In the genomic region with DNA sequence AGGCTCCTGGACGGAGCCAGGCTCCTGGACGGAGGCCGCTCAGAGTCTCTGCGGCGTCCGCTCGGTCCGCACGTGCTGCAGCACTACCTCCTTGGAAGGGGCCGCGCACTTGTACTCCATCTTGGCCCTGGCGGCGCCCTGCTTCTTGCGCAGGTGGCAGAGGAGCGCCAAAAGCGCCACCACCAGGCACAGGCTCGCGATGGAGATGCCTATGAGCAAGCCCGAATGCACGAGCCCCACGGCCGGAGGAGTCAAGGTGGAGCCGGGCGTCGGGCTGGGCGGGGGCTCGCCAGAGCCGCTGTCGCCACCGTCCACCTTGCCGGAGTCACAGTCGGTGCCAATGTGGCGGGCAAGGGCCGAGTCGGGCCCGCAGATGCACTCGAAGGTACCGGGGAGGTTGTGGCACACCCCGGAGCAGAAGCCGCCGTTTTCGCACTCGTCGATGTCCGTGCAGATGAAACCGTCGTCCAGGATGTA, we compare ENCODE assay signal across 10 cellular contexts. TPM values are rescaled to one million over a fixed set of nuclear protein-coding genes. Genes with fewer than 3 reads are reported as not detected.
A peak's percentile ranks its signal among the peaks of the same experiment; 100 is the strongest.
DNase-seq lines count a peak whose midpoint lies in the region; ATAC-seq and TF ChIP-seq lines count a peak whose summit lies in the region.
"Had no signal": no experiment of that assay in that cellular context is flagged by ENCODE, and none has a peak within 500 bp of the region (broad histone marks: within the 10 kb centered on the region; RNA-seq: fewer than 3 reads in every experiment).

No MANE protein-coding gene starts in this region.

- H3K27ac Mint-ChIP-seq in naive thymus-derived CD8-positive, alpha-beta T cell, result no peak overlapping the region
- H3K27ac Mint-ChIP-seq: stimulated activated naive CD8-positive, alpha-beta T cell treated with anti-CD3 and anti-CD28 coated beads, Interleukin-15, Interleukin-2, amounts not matched to agents 100 ng/mL and 50 ng/mL, for 24 hours had no signal

- H3K4me3 Mint-ChIP-seq in naive thymus-derived CD8-positive, alpha-beta T cell, result no peak overlapping the region
- H3K4me3 Mint-ChIP-seq: stimulated activated naive CD8-positive, alpha-beta T cell treated with anti-CD3 and anti-CD28 coated beads, Interleukin-15, Interleukin-2, amounts not matched to agents 100 ng/mL and 50 ng/mL, for 24 hours had no signal

- H4K20me1 ChIP-seq in PC-9 (ENCODE audit: insufficient read depth), result no peaks in the 10 kb centered on the region

- H3K9me3 Mint-ChIP-seq in naive thymus-derived CD8-positive, alpha-beta T cell, result peaks cover 0 to 3% (median 0%) of the 10 kb centered on the region in 9 donors
- H3K9me3 Mint-ChIP-seq: stimulated activated naive CD8-positive, alpha-beta T cell treated with anti-CD3 and anti-CD28 coated beads, Interleukin-15, Interleukin-2, amounts not matched to agents 100 ng/mL and 50 ng/mL, for 24 hours had no signal

- peaks cover 40% of the 10 kb centered on the region for H3K79me2 ChIP-seq in PC-9 (ENCODE audit: low read depth)

- TF ChIP-seq POLR2A in gastroesophageal sphincter (IDR thresholded peaks at IDR 0.05) (no peak), ovary (IDR thresholded peaks at IDR 0.05) (no peak)

- in situ Hi-C loops in Caki2 (cut with HindIII; ENCODE audit: low pct_unique_long_range_greater_than_20kb, low sequenced_read_pairs), result no loop called here

- CTCF ChIA-PET in PC-9 (lab: Charles Lee), result no interaction called here

- H3K36me3 Mint-ChIP-seq in naive thymus-derived CD8-positive, alpha-beta T cell, result peaks cover 0 to 4% (median 2%) of the 10 kb centered on the region in 3 donors

- H3K9me2 ChIP-seq in PC-9 (ENCODE audit: insufficient read depth), result no peaks in the 10 kb centered on the region

- intact Hi-C loops in PC-9 (cut with micrococcal nuclease; ENCODE audit: unreplicated experiment) (loop anchor here (10.0 kb wide), 1 partner anchor 713 kb away; no protein-coding TSS in a partner anchor), ovary (cut with DNase I) (loop anchor here in 2 of 4 donors (5.0 to 10.0 kb wide), 3 partner anchors 195 to 355 kb away; no protein-coding TSS in a partner anchor)

- peaks cover 11 to 66% (median 33%) of the 10 kb centered on the region in 5 donors for H3K27me3 Mint-ChIP-seq in naive thymus-derived CD8-positive, alpha-beta T cell

- TF ChIP-seq EP300 in gastroesophageal sphincter (IDR thresholded peaks at IDR 0.05) (no peak), ovary (IDR thresholded peaks at IDR 0.05) (no peak)

- no TSS peak for BruUV-seq in PC-9 (replicated peaks; lab: Mats Ljungman, UMichigan)

- DNase-seq in Caki2 (ENCODE audit: low read depth) (peak; percentile 38), PC-9 (peak in 1 of 2 experiments; percentile 32), ovary (peak in 1 of 5 donors; percentile 39), cerebellar nuclear complex (lab: John Stamatoyannopoulos, UW) (no peak)
- DNase-seq in naive thymus-derived CD8-positive, alpha-beta T cell, result no peak

- H3K4me3 ChIP-seq in PC-9 (peak overlapping the region; percentile 75), gastroesophageal sphincter (peak overlapping the region; percentile 25 to 58), ovary (peak overlapping the region; percentile 36)

- H3K36me3 ChIP-seq in PC-9 (ENCODE audit: low read depth) (no peaks in the 10 kb centered on the region), gastroesophageal sphincter (no peaks in the 10 kb centered on the region), ovary (no peaks in the 10 kb centered on the region)

- H3K4me1 ChIP-seq in PC-9 (replicated peaks; ENCODE audit: insufficient read depth) (peaks cover 29% of the 10 kb centered on the region), gastroesophageal sphincter (peaks cover 0 to 54% (median 11%) of the 10 kb centered on the region in 3 donors), ovary (ENCODE audit: insufficient read depth) (peaks cover 7% of the 10 kb centered on the region)

- ATAC-seq in gastroesophageal sphincter (no peak), HG02885 (IDR thresholded peaks at IDR 0.05; ENCODE audit: poor library complexity, unreplicated experiment) (no peak), HG03108 (IDR thresholded peaks at IDR 0.05; ENCODE audit: unreplicated experiment) (no peak)
- ATAC-seq in naive thymus-derived CD8-positive, alpha-beta T cell, result no peak

- H3K27ac ChIP-seq in PC-9 (peak overlapping the region; percentile 97), gastroesophageal sphincter (peak overlapping the region in 3 of 4 donors; percentile 81 to 85 (median 82)), ovary (no peak overlapping the region)

- H2AFZ ChIP-seq in PC-9, result peak overlapping the region; percentile 33; the same call in 1 of the 2 replicates

- peaks cover 23% of the 10 kb centered on the region for H3F3A ChIP-seq in PC-9 (ENCODE audit: insufficient read depth, low read depth)

- POLR2A ChIA-PET in PC-9 (lab: Charles Lee; ENCODE audit: unreplicated experiment), result no interaction called here
- POLR2A ChIA-PET in naive thymus-derived CD8-positive, alpha-beta T cell (lab: Charles Lee), result no interaction called here

- WGBS in gastroesophageal sphincter (ENCODE audit: low coverage in 1 of 2), 2 donors, result no CpG with 5 or more reads among the region's 47 CpGs
- WGBS in ovary, 3 donors, result 16 to 31% (median 25%) methylated on average over 27 to 47 of the region's 47 CpGs

- H3K9me3 ChIP-seq in PC-9 (ENCODE audit: insufficient read depth, low read depth) (no peaks in the 10 kb centered on the region), gastroesophageal sphincter (no peaks in the 10 kb centered on the region), ovary (no peaks in the 10 kb centered on the region)

- no peaks in the 10 kb centered on the region for H3K27me3 ChIP-seq in PC-9 (ENCODE audit: insufficient read depth, low read depth)
- H3K27me3 ChIP-seq in gastroesophageal sphincter, result peaks cover 89% of the 10 kb centered on the region
- no peaks in the 10 kb centered on the region for H3K27me3 ChIP-seq in ovary

- H3K4me1 Mint-ChIP-seq in naive thymus-derived CD8-positive, alpha-beta T cell, result peaks cover 0 to 6% (median 6%) of the 10 kb centered on the region in 4 donors

- TF ChIP-seq CTCF in PC-9 (conservative IDR thresholded peaks at IDR 0.05), result no peak
- no peak for TF ChIP-seq CTCF in gastroesophageal sphincter (IDR thresholded peaks at IDR 0.05)
- no peak for TF ChIP-seq CTCF in ovary (IDR thresholded peaks at IDR 0.05)

- H3K4me2 ChIP-seq in PC-9, result peak overlapping the region; percentile 93

RNA-seq across cellular contexts. Expression of gene THBD, which starts 1.7 kb away (rescaled TPM):
- total RNA-seq in Caki2 (2014; rRNA removed; shearing (Covaris generic); ENCODE audit: low replicate concordance), result 15.7 TPM in 2 replicates
- total RNA-seq in PC-9 (2021) (1.7 and 3.0 TPM in 2 replicates), gastroesophageal sphincter (10 to 100 TPM; 12.0 to 77.4 (median 39.5) TPM), ovary (10 to 100 TPM in 3 of 7 donors, 1 to 10 TPM in 4; 2.5 to 29.3 (median 9.7) TPM)
- polyA plus RNA-seq in ovary, result 10 to 100 TPM in 1 of 2 donors, 1 to 10 TPM in 1; 7.3 to 24.0 TPM
- total RNA-seq in naive thymus-derived CD8-positive, alpha-beta T cell, result under 1 TPM; 0.13 to 0.27 TPM
- not detected for polyA plus RNA-seq in naive thymus-derived CD8-positive, alpha-beta T cell

RNA-seq across cellular contexts. Expression of gene SSTR4, which starts 12.7 kb away (rescaled TPM):
- total RNA-seq in Caki2 (2014; rRNA removed; shearing (Covaris generic); ENCODE audit: low replicate concordance), result not detected in 2 replicates
- total RNA-seq in PC-9 (2021) (not detected in 2 replicates), gastroesophageal sphincter (under 1 TPM in 1 of 4 donors, not detected in 3; 0.58 TPM), ovary (under 1 TPM in 2 of 7 donors, not detected in 5; 0.15 to 0.69 TPM)
- not detected for polyA plus RNA-seq in ovary
- total RNA-seq in naive thymus-derived CD8-positive, alpha-beta T cell, result not detected
- polyA plus RNA-seq in naive thymus-derived CD8-positive, alpha-beta T cell, result not detected
- total RNA-seq: mesenteric fat pad had no signal

RNA-seq across cellular contexts. Expression of gene CD93, which starts 38.3 kb away (rescaled TPM):
- total RNA-seq in Caki2 (2014; rRNA removed; shearing (Covaris generic); ENCODE audit: low replicate concordance), result not detected in 2 replicates
- total RNA-seq in PC-9 (2021) (0.07 TPM in 1 of 2 replicates, not detected in the other), gastroesophageal sphincter (10 to 100 TPM; 20.4 to 75.4 (median 47.2) TPM), ovary (10 to 100 TPM in 5 of 7 donors, 1 to 10 TPM in 2; 7.0 to 30.8 (median 18.3) TPM)
- polyA plus RNA-seq in ovary, result 10 to 100 TPM in 1 of 2 donors, 1 to 10 TPM in 1; 10.0 to 42.1 TPM
- total RNA-seq in naive thymus-derived CD8-positive, alpha-beta T cell, result under 1 TPM; 0.10 to 0.11 TPM
- polyA plus RNA-seq in naive thymus-derived CD8-positive, alpha-beta T cell, result under 1 TPM in 2 of 3 donors, not detected in 1; 0.03 to 0.20 TPM

Comparison
In these comparisons a context has a peak if more than half of its experiments do, and no peak if none do; other contexts are left out.
1. H3K27ac ChIP-seq: peak in PC-9 (single experiment) and gastroesophageal sphincter (3 of 4); none in ovary (0 of 2).
2. Peak in every context shown above with its lines, with median percentiles within 50 percentile points of each other: H3K4me3 ChIP-seq.